Comparison of ENCODE assay signal across 9 cellular contexts in the genomic region with DNA sequence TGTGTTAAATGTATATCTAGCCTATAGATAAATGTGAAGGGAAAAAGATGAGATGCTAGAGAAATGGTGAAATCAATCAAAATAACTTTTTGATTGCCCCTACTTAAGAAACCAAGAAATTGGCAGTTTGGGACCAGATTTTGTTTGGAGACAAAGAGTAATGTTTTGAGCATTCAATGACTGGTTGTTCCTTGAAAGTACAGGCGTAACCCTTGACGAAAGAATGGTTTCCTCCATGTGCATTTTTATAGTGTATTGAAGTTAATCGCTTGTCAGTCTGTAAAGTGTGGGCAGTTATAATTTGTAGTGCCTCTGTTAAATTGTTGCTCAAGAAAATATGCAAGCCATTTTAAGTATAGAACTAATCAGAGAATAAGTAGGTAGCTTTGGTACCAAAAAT. TPM values are rescaled to one million over a fixed set of nuclear protein-coding genes. Genes with fewer than 3 reads are reported as not detected.
DNase-seq lines count a peak whose midpoint lies in the region; ATAC-seq and TF ChIP-seq lines count a peak whose summit lies in the region.
"Had no signal": no experiment of that assay in that cellular context is flagged by ENCODE, and none has a peak within 500 bp of the region (broad histone marks: within the 10 kb centered on the region; RNA-seq: fewer than 3 reads in every experiment).

No MANE protein-coding gene starts in this region.

- no peak overlapping the region for H3K27ac Mint-ChIP-seq in activated T-cell treated with anti-CD3 and anti-CD28 coated beads, Interleukin-2, amount 50 U/mL, for 72 hours

- TF ChIP-seq CTCF in thoracic aorta (IDR thresholded peaks at IDR 0.05), result no peak

- H3K27me3 ChIP-seq in thoracic aorta (replicated peaks; ENCODE audit: insufficient read depth), result no peaks in the 10 kb centered on the region

- no peaks in the 10 kb centered on the region for H3K9me3 ChIP-seq in thoracic aorta

- H3K36me3 Mint-ChIP-seq in activated T-cell treated with anti-CD3 and anti-CD28 coated beads, Interleukin-2, amount 50 U/mL, for 72 hours (ENCODE audit: insufficient read depth in 2 of 2), result peaks cover 11 to 35% of the 10 kb centered on the region in 2 donors

- H3K27ac ChIP-seq in thoracic aorta, result peak overlapping the region; percentile 90 to 91

- peaks cover 6% of the 10 kb centered on the region for H3K27me3 Mint-ChIP-seq in activated T-cell treated with anti-CD3 and anti-CD28 coated beads, Interleukin-2, amount 50 U/mL, for 72 hours (ENCODE audit: low read depth)

- ATAC-seq in activated T-cell treated with anti-CD3 and anti-CD28 coated beads, Interleukin-2, amount 50 U/mL, for 72 hours (replicated peaks in 1 of 2), result no peak
- ATAC-seq in SK-N-SH treated with all-trans-retinoic acid at 6 μM for 48 hours (no peak), thoracic aorta (ENCODE audit: insufficient number of reproducible peaks, low FRiP score, low read depth) (no peak)

- H3K4me3 Mint-ChIP-seq in activated T-cell treated with anti-CD3 and anti-CD28 coated beads, Interleukin-2, amount 50 U/mL, for 72 hours, result peak overlapping the region; percentile 89 to 92

- no peaks in the 10 kb centered on the region for H3K9me3 Mint-ChIP-seq in activated T-cell treated with anti-CD3 and anti-CD28 coated beads, Interleukin-2, amount 50 U/mL, for 72 hours

- no peak for DNase-seq in activated T-cell treated with anti-CD3 and anti-CD28 coated beads, Interleukin-2, amount 50 U/mL, for 72 hours
- DNase-seq in activated T-cell treated with anti-CD3 and anti-CD28 coated beads, Interleukin-2, amount 50 U/mL, for 48 hours, result no peak
- DNase-seq in fibroblast of peridontal ligament (ENCODE audit: extremely low read depth) (peak; percentile 39), thoracic aorta (ENCODE audit: low spot score) (no peak), ecto neural progenitor cell (ENCODE audit: low spot score) (no peak), AG20443 (ENCODE audit: low spot score) (no peak), iPS-NIHi7 (ENCODE audit: extremely low spot score) (no peak)
- DNase-seq: NCI-H1105 had no signal

- H3K4me3 ChIP-seq in thoracic aorta, result peak overlapping the region; percentile 89

- peaks cover 34% of the 10 kb centered on the region for H3K4me1 Mint-ChIP-seq in activated T-cell treated with anti-CD3 and anti-CD28 coated beads, Interleukin-2, amount 50 U/mL, for 72 hours (ENCODE audit: low read depth)

- H3K4me1 ChIP-seq in thoracic aorta (ENCODE audit: control insufficient read depth in 1 of 2, low read depth in 2 of 2), result peaks cover 7 to 44% of the 10 kb centered on the region in 2 donors

- no peaks in the 10 kb centered on the region for H3K36me3 ChIP-seq in thoracic aorta

TF ChIP-seq in SK-N-SH treated with all-trans-retinoic acid at 6 μM for 48 hours, 23 proteins besides CTCF, POLR2A, EP300 and RAD21:
- TF ChIP-seq ZC3H10 (CRISPR knock-in tag; IDR thresholded peaks at IDR 0.05) (no peak), PPARA (CRISPR knock-in tag; IDR thresholded peaks at IDR 0.05; ENCODE audit: borderline replicate concordance) (no peak), CSDC2 (CRISPR knock-in tag; IDR thresholded peaks at IDR 0.05) (0 out of 2 replicates have a peak, but pooled peaks have one; percentile 32), ESRRG (CRISPR knock-in tag; IDR thresholded peaks at IDR 0.05) (no peak), ZFP3 (CRISPR knock-in tag; IDR thresholded peaks at IDR 0.05) (no peak), GLIS3 (CRISPR knock-in tag; IDR thresholded peaks at IDR 0.05) (no peak)
TF ChIP-seq in SK-N-SH treated with all-trans-retinoic acid at 6 μM for 48 hours: peak in this region for 1.

RNA-seq across cellular contexts. Expression of a gene that starts 1.2 kb away (rescaled TPM):
- total RNA-seq in activated T-cell treated with anti-CD3 and anti-CD28 coated beads, Interleukin-2, amount 50 U/mL, for 72 hours, result 10 to 100 TPM; 51.5 to 56.2 TPM
- 10 to 100 TPM in 1 of 2 donors, 1 to 10 TPM in 1; 9.8 to 20.6 TPM for total RNA-seq in thoracic aorta

RNA-seq across cellular contexts. Expression of a gene that starts 37.2 kb away (rescaled TPM):
- 1,000 to 10,000 TPM; 2,514 to 2,771 TPM for total RNA-seq in activated T-cell treated with anti-CD3 and anti-CD28 coated beads, Interleukin-2, amount 50 U/mL, for 72 hours
- total RNA-seq in thoracic aorta, result 100 to 1,000 TPM; 444 to 515 TPM

Comparison
In these comparisons a context has a peak if more than half of its experiments do, and no peak if none do; other contexts are left out.
1. RNA of a gene that starts 37.2 kb away (total RNA-seq): 2,514 to 2,771 TPM in activated T-cell treated with anti-CD3 and anti-CD28 coated beads, Interleukin-2, amount 50 U/mL, for 72 hours; 444 to 515 TPM in thoracic aorta; every median in the first group is over 4 times any median in the second.